ENCODE assay signal across 11 cellular contexts in genomic region chr9:77946969-77947368, GRCh38.
DNase-seq lines count a peak whose midpoint lies in the region; ATAC-seq and TF ChIP-seq lines count a peak whose summit lies in the region.
"Had no signal": no experiment of that assay in that cellular context is flagged by ENCODE, and none has a peak within 500 bp of the region (broad histone marks: within the 10 kb centered on the region; RNA-seq: fewer than 3 reads in every experiment).

No MANE protein-coding gene starts in this region.

- no peaks in the 10 kb centered on the region for H3K27me3 Mint-ChIP-seq in chondrocyte (ENCODE audit: low read depth)
- no peaks in the 10 kb centered on the region for H3K27me3 Mint-ChIP-seq in naive thymus-derived CD4-positive, alpha-beta T cell
- no peaks in the 10 kb centered on the region for H3K27me3 Mint-ChIP-seq in activated CD8-positive, alpha-beta T cell treated with anti-CD3 and anti-CD28 coated beads for 36 hours

- WGBS in trophoblast cell (ENCODE audit: extremely low coverage, insufficient coverage, insufficient read length): no CpG with 5 or more reads among the region's 4 CpGs

- no peak overlapping the region for H3K23ac ChIP-seq in trophoblast cell (ENCODE audit: low read length)

- no peak overlapping the region for H3K4me3 ChIP-seq in naive thymus-derived CD4-positive, alpha-beta T cell (ENCODE audit: low read length)
- no peak overlapping the region for H3K4me3 ChIP-seq in trophoblast cell (ENCODE audit: low read depth, low read length)

- peak overlapping the region; percentile 23 for H3K4me3 Mint-ChIP-seq in chondrocyte (ENCODE audit: unreplicated experiment)
- H3K4me3 Mint-ChIP-seq in naive thymus-derived CD4-positive, alpha-beta T cell: peak overlapping the region in 7 of 10 donors; percentile 7 to 82 (median 22)
- no peak overlapping the region for H3K4me3 Mint-ChIP-seq in activated CD8-positive, alpha-beta T cell treated with anti-CD3 and anti-CD28 coated beads for 36 hours

- H3K4me2 ChIP-seq in trophoblast cell (ENCODE audit: low read length): no peak overlapping the region

- CTCF ChIA-PET in naive thymus-derived CD4-positive, alpha-beta T cell (lab: Charles Lee): no interaction called here
- CTCF ChIA-PET in activated CD8-positive, alpha-beta T cell treated with anti-CD3 and anti-CD28 coated beads for 36 hours (lab: Charles Lee): interaction anchor here (1.1 kb wide), 1 partner anchor 89 kb away, joined by 4 read pairs; no protein-coding TSS in a partner anchor

- POLR2A ChIA-PET in naive thymus-derived CD4-positive, alpha-beta T cell (lab: Charles Lee): interaction anchor here (0.7 kb wide), 1 partner anchor 13 kb away, joined by 3 read pairs; no protein-coding TSS in a partner anchor
- POLR2A ChIA-PET in activated CD8-positive, alpha-beta T cell treated with anti-CD3 and anti-CD28 coated beads for 36 hours (lab: Charles Lee): interaction anchor here (0.5 kb wide), 1 partner anchor 15 kb away, joined by 3 read pairs; no protein-coding TSS in a partner anchor

- no peak overlapping the region for H3K4ac ChIP-seq in trophoblast cell (ENCODE audit: low read depth, low read length)

- H4K91ac ChIP-seq in trophoblast cell (ENCODE audit: low read depth, low read length): no peak overlapping the region

- intact Hi-C loops in naive thymus-derived CD4-positive, alpha-beta T cell (cut with micrococcal nuclease): loop anchor here in 1 of 2 donors (2.0 kb wide), 1 partner anchor 16 kb away; no protein-coding TSS in a partner anchor
- intact Hi-C loops in activated CD8-positive, alpha-beta T cell treated with anti-CD3 and anti-CD28 coated beads for 36 hours (cut with micrococcal nuclease): no loop called here

- H3K27ac ChIP-seq in naive thymus-derived CD4-positive, alpha-beta T cell (ENCODE audit: low read depth, low read length): no peak overlapping the region
- H3K27ac ChIP-seq in trophoblast cell (ENCODE audit: low read depth, low read length): no peak overlapping the region

- H3K9me3 Mint-ChIP-seq in chondrocyte (ENCODE audit: low read depth): no peaks in the 10 kb centered on the region
- H3K9me3 Mint-ChIP-seq in naive thymus-derived CD4-positive, alpha-beta T cell: no peaks in the 10 kb centered on the region
- no peaks in the 10 kb centered on the region for H3K9me3 Mint-ChIP-seq in activated CD8-positive, alpha-beta T cell treated with anti-CD3 and anti-CD28 coated beads for 36 hours

- H2BK120ac ChIP-seq in trophoblast cell (ENCODE audit: insufficient read depth, low read length, poor library complexity): no peak overlapping the region

- no peak overlapping the region for H3K18ac ChIP-seq in trophoblast cell (ENCODE audit: low read length)

- TF ChIP-seq CTCF in chondrocyte (IDR thresholded peaks at IDR 0.05): no peak
- no peak for TF ChIP-seq CTCF in activated CD8-positive, alpha-beta T cell treated with anti-CD3 and anti-CD28 coated beads for 36 hours (IDR thresholded peaks at IDR 0.05)

- no peaks in the 10 kb centered on the region for H3K36me3 Mint-ChIP-seq in chondrocyte (ENCODE audit: low read depth)
- H3K36me3 Mint-ChIP-seq in naive thymus-derived CD4-positive, alpha-beta T cell: peaks cover 0 to 9% (median 2%) of the 10 kb centered on the region in 5 donors
- H3K36me3 Mint-ChIP-seq in activated CD8-positive, alpha-beta T cell treated with anti-CD3 and anti-CD28 coated beads for 36 hours (ENCODE audit: low read depth): no peaks in the 10 kb centered on the region

- H3K79me1 ChIP-seq in trophoblast cell (ENCODE audit: low read length): no peaks in the 10 kb centered on the region

- H4K8ac ChIP-seq in trophoblast cell (ENCODE audit: low read depth, low read length): no peak overlapping the region

- no peak overlapping the region for H4K12ac ChIP-seq in trophoblast cell (ENCODE audit: low read depth, low read length)

- peak; percentile 51 for DNase-seq in CD1c-positive myeloid dendritic cell (ENCODE audit: extremely low spot score)
- peak; percentile 35 to 39 for DNase-seq in Kasumi-1 (lab: John Stamatoyannopoulos, UW)
- DNase-seq in chondrocyte (ENCODE audit: low spot score): no peak
- no peak for DNase-seq in naive thymus-derived CD4-positive, alpha-beta T cell
- no peak for DNase-seq in activated CD8-positive, alpha-beta T cell treated with anti-CD3 and anti-CD28 coated beads for 36 hours
- DNase-seq in trophoblast cell: no peak
- no peak for DNase-seq in NOMO-1 treated with DMSO at 0.1 percent for 48 hours (lab: John Stamatoyannopoulos, UW; ENCODE audit: unreplicated experiment)
- no peak for DNase-seq in SW 1271 (lab: John Stamatoyannopoulos, UW)
- DNase-seq: activated effector memory CD4-positive, alpha-beta T cell treated with anti-CD3 and anti-CD28 coated beads, Interleukin-2, amount 50 U/mL, for 16 hours; NCI-H2107; T-helper 9 cell had no signal

- no peak overlapping the region for H2AFZ ChIP-seq in trophoblast cell (ENCODE audit: insufficient read depth, low read length, poor library complexity)

- no peak overlapping the region for H3K9ac ChIP-seq in trophoblast cell (ENCODE audit: low read length)

- H3K27me3 ChIP-seq in naive thymus-derived CD4-positive, alpha-beta T cell (ENCODE audit: control insufficient read depth in 2 of 2, insufficient read depth in 2 of 2, low read length in 2 of 2): no peaks in the 10 kb centered on the region
- no peaks in the 10 kb centered on the region for H3K27me3 ChIP-seq in trophoblast cell (ENCODE audit: insufficient read depth, low read length)

- ATAC-seq in naive thymus-derived CD4-positive, alpha-beta T cell: no peak
- no peak for ATAC-seq in activated CD8-positive, alpha-beta T cell treated with anti-CD3 and anti-CD28 coated beads for 36 hours

- no peak overlapping the region for H2AK5ac ChIP-seq in trophoblast cell (ENCODE audit: low read length)

- no peak overlapping the region for H2BK5ac ChIP-seq in trophoblast cell (ENCODE audit: low read depth, low read length, poor library complexity)

- no peak overlapping the region for H2BK12ac ChIP-seq in trophoblast cell (ENCODE audit: low read length)

- H3K4me1 Mint-ChIP-seq in chondrocyte (ENCODE audit: low read depth): peaks cover 82% of the 10 kb centered on the region
- peaks cover 51 to 86% (median 75%) of the 10 kb centered on the region in 7 donors for H3K4me1 Mint-ChIP-seq in naive thymus-derived CD4-positive, alpha-beta T cell
- peaks cover 35% of the 10 kb centered on the region for H3K4me1 Mint-ChIP-seq in activated CD8-positive, alpha-beta T cell treated with anti-CD3 and anti-CD28 coated beads for 36 hours (ENCODE audit: low read depth)

- peak overlapping the region; percentile 71 for H3K27ac Mint-ChIP-seq in chondrocyte (ENCODE audit: unreplicated experiment)
- H3K27ac Mint-ChIP-seq in naive thymus-derived CD4-positive, alpha-beta T cell: peak overlapping the region in 8 of 9 donors; percentile 75 to 99 (median 84)
- no peak overlapping the region for H3K27ac Mint-ChIP-seq in activated CD8-positive, alpha-beta T cell treated with anti-CD3 and anti-CD28 coated beads for 36 hours

- no peaks in the 10 kb centered on the region for H3K36me3 ChIP-seq in naive thymus-derived CD4-positive, alpha-beta T cell (ENCODE audit: control insufficient read depth in 2 of 3, insufficient read depth in 3 of 3, low read length in 3 of 3)
- H3K36me3 ChIP-seq in trophoblast cell (ENCODE audit: control insufficient read depth in 1 of 2, insufficient read depth in 2 of 2, low read length in 2 of 2): no peaks in the 10 kb centered on the region

- H3K9me3 ChIP-seq in naive thymus-derived CD4-positive, alpha-beta T cell (ENCODE audit: control insufficient read depth in 2 of 3, low read length in 3 of 3): no peaks in the 10 kb centered on the region
- no peaks in the 10 kb centered on the region for H3K9me3 ChIP-seq in trophoblast cell (ENCODE audit: insufficient read depth, low read depth, low read length)

- H3K79me2 ChIP-seq in trophoblast cell (ENCODE audit: control insufficient read depth, insufficient read depth, low read length, poor library complexity): no peaks in the 10 kb centered on the region

- no peak overlapping the region for H3K14ac ChIP-seq in trophoblast cell (ENCODE audit: low read length)

- peaks cover 0 to 47% of the 10 kb centered on the region in 2 donors for H3K4me1 ChIP-seq in naive thymus-derived CD4-positive, alpha-beta T cell (ENCODE audit: control insufficient read depth in 2 of 2, insufficient read depth in 2 of 2, low read length in 2 of 2)
- peaks cover 9 to 20% of the 10 kb centered on the region in 2 experiments for H3K4me1 ChIP-seq in trophoblast cell (ENCODE audit: control insufficient read depth in 1 of 2, insufficient read depth in 2 of 2, low read length in 2 of 2)

Comparison
In these comparisons a context has a peak if more than half of its experiments do, and no peak if none do; other contexts are left out.
1. DNase-seq: peak in CD1c-positive myeloid dendritic cell (single experiment) and Kasumi-1 (2 of 2); none in chondrocyte (single experiment), naive thymus-derived CD4-positive, alpha-beta T cell (0 of 9), activated CD8-positive, alpha-beta T cell treated with anti-CD3 and anti-CD28 coated beads for 36 hours (single experiment), trophoblast cell (0 of 2), NOMO-1 treated with DMSO at 0.1 percent for 48 hours (single experiment) and SW 1271 (0 of 2).